8 cellular contexts compared by ENCODE assay signal in genomic region chr12:98002887-98003493, GRCh38.
DNase-seq lines count a peak whose midpoint lies in the region; ATAC-seq, FAIRE-seq and TF ChIP-seq lines count a peak whose summit lies in the region.

No MANE protein-coding gene starts in this region.

- H3K9ac ChIP-seq in adipocyte (ENCODE audit: low read length) (no peak overlapping the region), kidney (ENCODE audit: low read length in 2 of 2) (no peak overlapping the region)

- H3K27ac Mint-ChIP-seq in type B pancreatic cell (no peak overlapping the region), natural killer cell (no peak overlapping the region)

- TF ChIP-seq CTCF in A673 (conservative IDR thresholded peaks at IDR 0.05; ENCODE audit: low read depth, low read length) (peak; percentile 72), GM12875 (IDR thresholded peaks at IDR 0.05; ENCODE audit: borderline replicate concordance, insufficient read depth, low read depth, low read length) (peak; percentile 51; the same call in 1 of the 2 replicates), kidney (IDR thresholded peaks at IDR 0.05; ENCODE audit: borderline replicate concordance, extremely low read depth, insufficient read depth) (peak; percentile 31), type B pancreatic cell (conservative IDR thresholded peaks at IDR 0.05) (peak; percentile 78), natural killer cell (IDR thresholded peaks at IDR 0.05) (no peak)

- H3K36me3 Mint-ChIP-seq in type B pancreatic cell (no peaks in the 10 kb centered on the region), natural killer cell (no peaks in the 10 kb centered on the region)

- FAIRE-seq in kidney (lab: Jason Lieb, UNC): no peak

- POLR2A ChIA-PET in A673 (lab: Charles Lee; ENCODE audit: low non-redundant PET): no interaction called here

- ATAC-seq in HG02981 (IDR thresholded peaks at IDR 0.05; ENCODE audit: unreplicated experiment): peak; percentile 75
- ATAC-seq in natural killer cell: no peak

- H3K27ac ChIP-seq in A673 (ENCODE audit: low read depth, low read length, poor library complexity, severe bottlenecking): no peak overlapping the region
- no peak overlapping the region for H3K27ac ChIP-seq in kidney (ENCODE audit: low read depth in 2 of 2, low read length in 2 of 2)

- H3K9me3 Mint-ChIP-seq in type B pancreatic cell (no peaks in the 10 kb centered on the region), natural killer cell (peaks cover 0 to 5% of the 10 kb centered on the region in 2 donors)

- H3K9me3 ChIP-seq in A673 (ENCODE audit: low read depth, low read length, poor library complexity, severe bottlenecking) (no peaks in the 10 kb centered on the region), adipocyte (ENCODE audit: control insufficient read depth, low read length) (no peaks in the 10 kb centered on the region), kidney (ENCODE audit: control insufficient read depth in 1 of 2, low read length in 2 of 2) (no peaks in the 10 kb centered on the region)

- no peak overlapping the region for H3K4me3 Mint-ChIP-seq in type B pancreatic cell
- no peak overlapping the region for H3K4me3 Mint-ChIP-seq in natural killer cell

- H3K4me1 Mint-ChIP-seq in type B pancreatic cell (ENCODE audit: unreplicated experiment) (peaks cover 12% of the 10 kb centered on the region), natural killer cell (no peaks in the 10 kb centered on the region)

- no TSS peak for BruUV-seq in A673 (replicated peaks; lab: Mats Ljungman, UMichigan)

- H3K36me3 ChIP-seq in A673 (ENCODE audit: insufficient read depth, low read length, poor library complexity, severe bottlenecking): no peaks in the 10 kb centered on the region
- no peaks in the 10 kb centered on the region for H3K36me3 ChIP-seq in adipocyte (ENCODE audit: control insufficient read depth, insufficient read depth, low read length, severe bottlenecking)
- no peaks in the 10 kb centered on the region for H3K36me3 ChIP-seq in kidney (ENCODE audit: control insufficient read depth in 1 of 2, insufficient read depth in 2 of 2, low read length in 2 of 2)

- H3K27me3 ChIP-seq in A673 (replicated peaks; ENCODE audit: insufficient read depth, low read depth, low read length, poor library complexity): no peaks in the 10 kb centered on the region
- peaks cover 17% of the 10 kb centered on the region for H3K27me3 ChIP-seq in adipocyte (replicated peaks; ENCODE audit: control insufficient read depth, insufficient read depth, low read length)

- H3K4me3 ChIP-seq in A673 (ENCODE audit: low read depth, low read length, poor library complexity, severe bottlenecking): no peak overlapping the region
- no peak overlapping the region for H3K4me3 ChIP-seq in GM12875 (ENCODE audit: low read depth, low read length)
- no peak overlapping the region for H3K4me3 ChIP-seq in adipocyte (ENCODE audit: low read length)
- no peak overlapping the region for H3K4me3 ChIP-seq in kidney (ENCODE audit: low read length in 2 of 2)

- peak; percentile 81 for DNase-seq in A673 (ENCODE audit: low spot score)
- DNase-seq in NCI-H2107 treated with DMSO at 0.1 percent for 48 hours (lab: John Stamatoyannopoulos, UW; ENCODE audit: unreplicated experiment): peak; percentile 46
- peak; percentile 0 for DNase-seq in adipocyte (ENCODE audit: low read depth)
- DNase-seq in kidney: no peak
- DNase-seq in type B pancreatic cell (ENCODE audit: extremely low spot score, unreplicated experiment): no peak
- DNase-seq in natural killer cell: no peak

- intact Hi-C loops in A673 (cut with micrococcal nuclease; ENCODE audit: unreplicated experiment) (loop anchor here (5.0 kb wide), 1 partner anchor 369 kb away; no protein-coding TSS in a partner anchor), kidney (cut with DNase I) (no loop called here), natural killer cell (cut with micrococcal nuclease) (no loop called here)

- CTCF ChIA-PET in A673 (lab: Charles Lee): no interaction called here

- H3K4me1 ChIP-seq in A673 (ENCODE audit: insufficient read depth, low read length, poor library complexity, severe bottlenecking): peaks cover 9% of the 10 kb centered on the region
- H3K4me1 ChIP-seq in adipocyte (ENCODE audit: control insufficient read depth, insufficient read depth, low read length): no peaks in the 10 kb centered on the region
- no peaks in the 10 kb centered on the region for H3K4me1 ChIP-seq in kidney (ENCODE audit: control insufficient read depth in 1 of 2, insufficient read depth in 1 of 2, low read depth in 1 of 2, low read length in 2 of 2)

- H3K27me3 Mint-ChIP-seq in type B pancreatic cell (peaks cover 30% of the 10 kb centered on the region), natural killer cell (ENCODE audit: low read depth in 2 of 2) (peaks cover 0 to 4% of the 10 kb centered on the region in 2 donors)

Comparison
In these comparisons a context has a peak if more than half of its experiments do, and no peak if none do; other contexts are left out.
1. DNase-seq: peak in A673 (single experiment), NCI-H2107 treated with DMSO at 0.1 percent for 48 hours (single experiment) and adipocyte (single experiment); none in kidney (single experiment), type B pancreatic cell (single experiment) and natural killer cell (single experiment).